14 cellular contexts compared by ENCODE assay signal in genomic region chr17:41529491-41529915, GRCh38. TPM values are rescaled to one million over a fixed set of nuclear protein-coding genes. Genes with fewer than 3 reads are reported as not detected.
A peak's percentile ranks its signal among the peaks of the same experiment; 100 is the strongest.
DNase-seq lines count a peak whose midpoint lies in the region; ATAC-seq and TF ChIP-seq lines count a peak whose summit lies in the region.
"Had no signal": no experiment of that assay in that cellular context is flagged by ENCODE, and none has a peak within 500 bp of the region (broad histone marks: within the 10 kb centered on the region; RNA-seq: fewer than 3 reads in every experiment).

No MANE protein-coding gene starts in this region.

- CTCF ChIA-PET in PC-9 (lab: Charles Lee) (interaction anchor here (1.2 to 3.3 kb wide), 3 partner anchors 19 to 133 kb away, joined by 4 to 27 read pairs (median 4); no protein-coding TSS in a partner anchor), A673 (lab: Charles Lee) (no interaction called here)

- no peak for TF ChIP-seq EP300 in transverse colon (IDR thresholded peaks at IDR 0.05; ENCODE audit: low read depth)

- H2AFZ ChIP-seq in PC-9 = no peak overlapping the region

- WGBS in esophagus squamous epithelium, 2 donors = 65 to 67% methylated on average over 3 to 4 of the region's 5 CpGs
- 46 to 60% methylated on average over 2 to 5 of the region's 5 CpGs for WGBS in transverse colon (ENCODE audit: low coverage in 1 of 2), 2 donors

- H3K9me3 Mint-ChIP-seq in activated T-cell treated with anti-CD3 and anti-CD28 coated beads, Interleukin-2, amount 50 U/mL, for 4 hours = no peaks in the 10 kb centered on the region
- H3K9me3 Mint-ChIP-seq: activated T-helper 2 cell treated with anti-CD3 and anti-CD28 coated beads, Interferon-gamma antibody, Interleukin-2, Interleukin-4, amounts not matched to agents 10 μg/mL and 5 μg/mL and 100 μg/mL, durations not matched to agents 14 hours and 24 hours and 36 hours had no signal

- in situ Hi-C loops in transverse colon (cut with MboI; ENCODE audit: low pct_ligation_motif_present in 1 of 4, low pct_unique_long_range_greater_than_20kb in 1 of 4, low sequenced_read_pairs in 3 of 4) (loop anchor here in 1 of 4 donors (25.0 kb wide), 1 partner anchor 617 kb away; no protein-coding TSS in a partner anchor), GM13976 (cut with MboI; ENCODE audit: low sequenced_read_pairs, unreplicated experiment) (no loop called here)

- peaks cover 14% of the 10 kb centered on the region for H4K20me1 ChIP-seq in PC-9 (ENCODE audit: insufficient read depth)

- H3K9me3 ChIP-seq in PC-9 (ENCODE audit: insufficient read depth, low read depth) (no peaks in the 10 kb centered on the region), esophagus squamous epithelium (no peaks in the 10 kb centered on the region), transverse colon (no peaks in the 10 kb centered on the region), A673 (ENCODE audit: low read depth, low read length, poor library complexity, severe bottlenecking) (no peaks in the 10 kb centered on the region)

- no peak for ATAC-seq in activated T-cell treated with anti-CD3 and anti-CD28 coated beads, Interleukin-2, amount 50 U/mL, for 4 hours

- H3K4me1 ChIP-seq in PC-9 (replicated peaks; ENCODE audit: insufficient read depth) (peaks cover 64% of the 10 kb centered on the region), esophagus squamous epithelium (peaks cover 9 to 64% (median 18%) of the 10 kb centered on the region in 3 donors), transverse colon (peaks cover 0 to 42% (median 20%) of the 10 kb centered on the region in 4 donors), A673 (ENCODE audit: insufficient read depth, low read length, poor library complexity, severe bottlenecking) (no peaks in the 10 kb centered on the region)

- BruUV-seq in PC-9 (replicated peaks; lab: Mats Ljungman, UMichigan) (no TSS peak), A673 (replicated peaks; lab: Mats Ljungman, UMichigan) (no TSS peak)

- H3K27me3 Mint-ChIP-seq in activated T-cell treated with anti-CD3 and anti-CD28 coated beads, Interleukin-2, amount 50 U/mL, for 4 hours (ENCODE audit: low read depth) = peaks cover 52% of the 10 kb centered on the region

- H3K36me3 Mint-ChIP-seq in activated T-cell treated with anti-CD3 and anti-CD28 coated beads, Interleukin-2, amount 50 U/mL, for 4 hours (ENCODE audit: insufficient read depth) = no peaks in the 10 kb centered on the region

- peak overlapping the region; percentile 93 for H3K4me3 ChIP-seq in PC-9
- peak overlapping the region in 3 of 4 donors; percentile 63 to 68 (median 64) for H3K4me3 ChIP-seq in esophagus squamous epithelium
- no peak overlapping the region for H3K4me3 ChIP-seq in transverse colon
- no peak overlapping the region for H3K4me3 ChIP-seq in A673 (ENCODE audit: low read depth, low read length, poor library complexity, severe bottlenecking)
- H3K4me3 ChIP-seq: lung had no signal

- H3K27me3 ChIP-seq in PC-9 (ENCODE audit: insufficient read depth, low read depth) (no peaks in the 10 kb centered on the region), esophagus squamous epithelium (peaks cover 0 to 72% (median 10%) of the 10 kb centered on the region in 4 donors), transverse colon (peaks cover 38% of the 10 kb centered on the region), A673 (replicated peaks; ENCODE audit: insufficient read depth, low read depth, low read length, poor library complexity) (no peaks in the 10 kb centered on the region)

- H3K27ac ChIP-seq in PC-9 (peak overlapping the region; percentile 95), esophagus squamous epithelium (peak overlapping the region in 3 of 4 donors; percentile 85 to 92 (median 88)), transverse colon (peak overlapping the region; percentile 83 to 93 (median 92)), A673 (ENCODE audit: low read depth, low read length, poor library complexity, severe bottlenecking) (no peak overlapping the region)

- H3F3A ChIP-seq in PC-9 (ENCODE audit: insufficient read depth, low read depth) = peaks cover 71% of the 10 kb centered on the region

- peaks cover 6% of the 10 kb centered on the region for H3K4me1 Mint-ChIP-seq in activated T-cell treated with anti-CD3 and anti-CD28 coated beads, Interleukin-2, amount 50 U/mL, for 4 hours (ENCODE audit: low read depth)

- peak overlapping the region; percentile 22 for H3K4me3 Mint-ChIP-seq in activated T-cell treated with anti-CD3 and anti-CD28 coated beads, Interleukin-2, amount 50 U/mL, for 4 hours

- intact Hi-C loops in PC-9 (cut with micrococcal nuclease; ENCODE audit: unreplicated experiment) (loop anchor here (2.0 to 10.0 kb wide), 2 partner anchors 125 to 205 kb away; no protein-coding TSS in a partner anchor), esophagus squamous epithelium (cut with DNase I) (no loop called here), transverse colon (cut with DNase I; ENCODE audit: low total_unique reads) (no loop called here), A673 (cut with micrococcal nuclease; ENCODE audit: unreplicated experiment) (no loop called here)

- H3K79me2 ChIP-seq in PC-9 (ENCODE audit: low read depth) = peaks cover 43% of the 10 kb centered on the region

- TF ChIP-seq CTCF in PC-9 (conservative IDR thresholded peaks at IDR 0.05) = no peak
- TF ChIP-seq CTCF in esophagus squamous epithelium (IDR thresholded peaks at IDR 0.05) = no peak
- TF ChIP-seq CTCF in transverse colon (IDR thresholded peaks at IDR 0.05) = no peak
- TF ChIP-seq CTCF in GM13976 (IDR thresholded peaks at IDR 0.05; ENCODE audit: borderline replicate concordance, control extremely low read depth, extremely low read depth, insufficient read depth, missing control alignments) = no peak
- TF ChIP-seq CTCF in A673 (conservative IDR thresholded peaks at IDR 0.05; ENCODE audit: low read depth, low read length) = no peak

- TF ChIP-seq POLR2A in esophagus squamous epithelium (IDR thresholded peaks at IDR 0.05) (no peak), transverse colon (IDR thresholded peaks at IDR 0.05) (no peak)

- H3K9me2 ChIP-seq in PC-9 (ENCODE audit: insufficient read depth) = no peaks in the 10 kb centered on the region

- H3K36me3 ChIP-seq in PC-9 (ENCODE audit: low read depth) = peaks cover 24% of the 10 kb centered on the region
- H3K36me3 ChIP-seq in esophagus squamous epithelium = peaks cover 0 to 7% (median 6%) of the 10 kb centered on the region in 3 donors
- H3K36me3 ChIP-seq in transverse colon = no peaks in the 10 kb centered on the region
- no peaks in the 10 kb centered on the region for H3K36me3 ChIP-seq in A673 (ENCODE audit: insufficient read depth, low read length, poor library complexity, severe bottlenecking)

- DNase-seq in activated T-cell treated with anti-CD3 and anti-CD28 coated beads, Interleukin-2, amount 50 U/mL, for 4 hours = no peak
- no peak for DNase-seq in activated T-cell treated with anti-CD3 and anti-CD28 coated beads for 4 hours
- peak in 1 of 2 experiments; percentile 59 for DNase-seq in PC-9
- DNase-seq in esophagus squamous epithelium (lab: John Stamatoyannopoulos, UW) = no peak
- no peak for DNase-seq in transverse colon
- DNase-seq in ecto neural progenitor cell (ENCODE audit: low spot score) = no peak
- no peak for DNase-seq in GM13976 (ENCODE audit: low spot score)
- DNase-seq in A673 (ENCODE audit: low spot score) = no peak
- DNase-seq: activated CD4-positive, CD25-positive, alpha-beta regulatory T cell treated with anti-CD3 and anti-CD28 coated beads, Interleukin-2, amount 50 U/mL, for 72 hours; AML-193; NCI-H1930; SHP77 treated with DMSO at 0.1 percent for 48 hours had no signal

- POLR2A ChIA-PET in PC-9 (lab: Charles Lee; ENCODE audit: unreplicated experiment) = interaction anchor here (0.6 to 3.5 kb wide), 13 partner anchors 9 to 711 kb away, joined by 3 to 78 read pairs (median 5); partner anchors contain the start of gene KRT13
- POLR2A ChIA-PET in A673 (lab: Charles Lee; ENCODE audit: low non-redundant PET) = no interaction called here

- peak overlapping the region; percentile 98 for H3K4me2 ChIP-seq in PC-9

RNA-seq across cellular contexts. Expression of gene KRT19, which starts 1.4 kb away (rescaled TPM):
- 1 to 10 TPM; 1.1 to 2.0 (median 1.8) TPM for total RNA-seq in activated T-cell treated with anti-CD3 and anti-CD28 coated beads, Interleukin-2, amount 50 U/mL, for 4 hours
- total RNA-seq in PC-9 (2021) (1,811 and 2,277 TPM in 2 replicates), esophagus squamous epithelium (1,000 to 10,000 TPM in 2 of 4 donors, 100 to 1,000 TPM in 2; 589 to 1,442 (median 1,001) TPM), transverse colon (1,000 to 10,000 TPM in 3 of 4 donors, 100 to 1,000 TPM in 1; 788 to 3,666 (median 2,734) TPM), A673 (2021) (0.34 and 0.74 TPM in 2 replicates)
- total RNA-seq: activated T-helper 2 cell treated with anti-CD3 and anti-CD28 coated beads, Interferon-gamma antibody, Interleukin-2, Interleukin-4, amounts not matched to agents 10 μg/mL and 5 μg/mL and 100 μg/mL, durations not matched to agents 14 hours and 24 hours and 36 hours had no signal

RNA-seq across cellular contexts. Expression of gene KRT15, which starts 10.8 kb away (rescaled TPM):
- not detected for total RNA-seq in activated T-cell treated with anti-CD3 and anti-CD28 coated beads, Interleukin-2, amount 50 U/mL, for 4 hours
- total RNA-seq in PC-9 (2021) (41.9 and 49.9 TPM in 2 replicates), esophagus squamous epithelium (1,000 to 10,000 TPM in 3 of 4 donors, 100 to 1,000 TPM in 1; 743 to 2,833 (median 2,484) TPM), transverse colon (10 to 100 TPM in 1 of 4 donors, 1 to 10 TPM in 2, under 1 TPM in 1; 0.80 to 17.6 (median 7.4) TPM), A673 (2021) (not detected in 2 replicates)
- total RNA-seq: activated T-helper 2 cell treated with anti-CD3 and anti-CD28 coated beads, Interferon-gamma antibody, Interleukin-2, Interleukin-4, amounts not matched to agents 10 μg/mL and 5 μg/mL and 100 μg/mL, durations not matched to agents 14 hours and 24 hours and 36 hours had no signal

RNA-seq across cellular contexts. Expression of gene KRT13, which starts 24.1 kb away (rescaled TPM):
- not detected for total RNA-seq in activated T-cell treated with anti-CD3 and anti-CD28 coated beads, Interleukin-2, amount 50 U/mL, for 4 hours
- total RNA-seq in PC-9 (2021) = 606 and 1,548 TPM in 2 replicates
- total RNA-seq in esophagus squamous epithelium = over 10,000 TPM; 27,182 to 79,363 (median 33,601) TPM
- under 1 TPM in 1 of 4 donors, not detected in 3; 0.27 TPM for total RNA-seq in transverse colon
- total RNA-seq in A673 (2021) = not detected in 2 replicates
- total RNA-seq: activated T-helper 2 cell treated with anti-CD3 and anti-CD28 coated beads, Interferon-gamma antibody, Interleukin-2, Interleukin-4, amounts not matched to agents 10 μg/mL and 5 μg/mL and 100 μg/mL, durations not matched to agents 14 hours and 24 hours and 36 hours had no signal

RNA-seq across cellular contexts. Expression of gene KRT36, which starts 39.8 kb away (rescaled TPM):
- total RNA-seq in activated T-cell treated with anti-CD3 and anti-CD28 coated beads, Interleukin-2, amount 50 U/mL, for 4 hours = not detected
- not detected in 2 replicates for total RNA-seq in PC-9 (2021)
- under 1 TPM in 1 of 4 donors, not detected in 3; 0.38 TPM for total RNA-seq in esophagus squamous epithelium
- not detected for total RNA-seq in transverse colon
- total RNA-seq in A673 (2021) = not detected in 2 replicates
- total RNA-seq: activated T-helper 2 cell treated with anti-CD3 and anti-CD28 coated beads, Interferon-gamma antibody, Interleukin-2, Interleukin-4, amounts not matched to agents 10 μg/mL and 5 μg/mL and 100 μg/mL, durations not matched to agents 14 hours and 24 hours and 36 hours; lung had no signal

RNA-seq across cellular contexts. Expression of gene KRT9, which starts 42.4 kb away (rescaled TPM):
- not detected for total RNA-seq in activated T-cell treated with anti-CD3 and anti-CD28 coated beads, Interleukin-2, amount 50 U/mL, for 4 hours
- total RNA-seq in PC-9 (2021) (0.55 and 0.73 TPM in 2 replicates), esophagus squamous epithelium (under 1 TPM in 2 of 4 donors, not detected in 2; 0.19 to 0.61 TPM), transverse colon (not detected), A673 (2021) (not detected in 2 replicates)
- total RNA-seq: activated T-helper 2 cell treated with anti-CD3 and anti-CD28 coated beads, Interferon-gamma antibody, Interleukin-2, Interleukin-4, amounts not matched to agents 10 μg/mL and 5 μg/mL and 100 μg/mL, durations not matched to agents 14 hours and 24 hours and 36 hours; lung had no signal

Comparison
In these comparisons a context has a peak if more than half of its experiments do, and no peak if none do; other contexts are left out.
1. H3K4me3 ChIP-seq: peak in PC-9 (single experiment) and esophagus squamous epithelium (3 of 4); none in transverse colon (0 of 4) and A673 (single experiment).
2. RNA of gene KRT19, which starts 1.4 kb away (total RNA-seq): 788 to 3,666 TPM in transverse colon, 1,811 to 2,277 TPM in PC-9 and 589 to 1,442 TPM in esophagus squamous epithelium; 1.1 to 2.0 TPM in activated T-cell treated with anti-CD3 and anti-CD28 coated beads, Interleukin-2, amount 50 U/mL, for 4 hours and 0.34 to 0.74 TPM in A673; every median in the first group is over 100 times any median in the second.
3. RNA of gene KRT15, which starts 10.8 kb away (total RNA-seq): 743 to 2,833 TPM in esophagus squamous epithelium; 41.9 to 49.9 TPM in PC-9, 0.80 to 17.6 TPM in transverse colon, not detected in A673 and not detected in activated T-cell treated with anti-CD3 and anti-CD28 coated beads, Interleukin-2, amount 50 U/mL, for 4 hours; every median in the first group is over 10 times any median in the second.
4. RNA of gene KRT13, which starts 24.1 kb away (total RNA-seq): 27,182 to 79,363 TPM in esophagus squamous epithelium and 606 to 1,548 TPM in PC-9; not detected in A673, not detected in activated T-cell treated with anti-CD3 and anti-CD28 coated beads, Interleukin-2, amount 50 U/mL, for 4 hours and 0.27 TPM in transverse colon; every median in the first group is over 100 times any median in the second.